Comparison of ENCODE assay signal across 14 cellular contexts in genomic region chr1:206890690-206891089, GRCh38. TPM values are rescaled to one million over a fixed set of nuclear protein-coding genes. Genes with fewer than 3 reads are reported as not detected.
DNase-seq lines count a peak whose midpoint lies in the region; TF ChIP-seq lines count a peak whose summit lies in the region.
"Had no signal": no experiment of that assay in that cellular context is flagged by ENCODE, and none has a peak within 500 bp of the region (broad histone marks: within the 10 kb centered on the region; RNA-seq: fewer than 3 reads in every experiment).

No MANE protein-coding gene starts in this region.

- no peak overlapping the region for H2BK12ac ChIP-seq in H9 (ENCODE audit: insufficient read length, low read depth, low read length)

- H3K4ac ChIP-seq in H9 (ENCODE audit: low read depth, low read length), result no peak overlapping the region

- TF ChIP-seq CTCF in MCF 10A (IDR thresholded peaks at IDR 0.05; ENCODE audit: unreplicated experiment) (no peak), breast epithelium (IDR thresholded peaks at IDR 0.05) (no peak), transverse colon (IDR thresholded peaks at IDR 0.05) (no peak), H9 (conservative IDR thresholded peaks at IDR 0.05) (no peak), endodermal cell (conservative IDR thresholded peaks at IDR 0.05) (no peak)

- intact Hi-C loops in MCF 10A (cut with micrococcal nuclease), result loop anchor here (1.0 to 10.0 kb wide), 3 partner anchors 19 to 434 kb away; partner anchors contain the start of genes CD55 and IL20
- intact Hi-C loops in breast epithelium (cut with DNase I; ENCODE audit: low total_unique reads), result no loop called here
- intact Hi-C loops in transverse colon (cut with DNase I; ENCODE audit: low total_unique reads), result no loop called here

- DNase-seq in MCF 10A (ENCODE audit: unreplicated experiment) (peak; percentile 96), breast epithelium (ENCODE audit: low spot score in 2 of 2) (no peak), SW480 (ENCODE audit: low spot score) (peak; percentile 93), fibroblast of peridontal ligament (ENCODE audit: extremely low read depth) (peak; percentile 61), transverse colon (peak; percentile 33), H9 (no peak), HuH-7.5 (ENCODE audit: low spot score) (no peak), endodermal cell (no peak)
- DNase-seq: activated CD4-positive, alpha-beta T cell treated with anti-CD3 and anti-CD28 coated beads for 4 hours; Calu3; effector CD8-positive, alpha-beta T cell; NCI-H345; stimulated activated CD4-positive, alpha-beta T cell treated with anti-CD3 and anti-CD28 coated beads, Interleukin-4, amount 100 ng/mL, for 4 hours had no signal

- H3K14ac ChIP-seq in H9 (ENCODE audit: insufficient read depth, low read length), result no peak overlapping the region

- no TSS peak for BruUV-seq in MCF 10A (replicated peaks; lab: Mats Ljungman, UMichigan)

- POLR2A ChIA-PET in MCF 10A (lab: Yijun Ruan, JAX), result interaction anchor here (0.5 to 12.1 kb wide), 18 partner anchors 8 to 168 kb away, joined by 3 to 271 read pairs (median 5); partner anchors contain the start of genes IL20 and PFKFB2

- CTCF ChIA-PET in MCF 10A (lab: Yijun Ruan, JAX), result interaction anchor here (0.6 to 4.8 kb wide), 6 partner anchors 17 to 178 kb away, joined by 3 to 53 read pairs (median 8); partner anchors contain the start of gene IL20

- H3K27ac Mint-ChIP-seq in MCF 10A (ENCODE audit: low read depth, unreplicated experiment) (peak overlapping the region; percentile 95), H9 (no peak overlapping the region), endodermal cell (no peak overlapping the region)

- H4K20me1 ChIP-seq in H9 (ENCODE audit: control insufficient read depth, insufficient read depth, insufficient read length), result no peaks in the 10 kb centered on the region

- WGBS in transverse colon (ENCODE audit: low coverage in 1 of 2), 2 donors, result 38 to 43% methylated on average over 11 to 12 of the region's 12 CpGs
- WGBS in H9 (ENCODE audit: extremely low coverage, insufficient read length, low lambda C conversion rate), result no CpG with 5 or more reads among the region's 12 CpGs
- WGBS in endodermal cell (ENCODE audit: insufficient coverage in 1 of 2, insufficient read length in 1 of 2), 2 experiments, result 91 to 95% methylated on average over 7 to 12 of the region's 12 CpGs

- no peak for TF ChIP-seq EP300 in transverse colon (IDR thresholded peaks at IDR 0.05; ENCODE audit: low read depth)

- H3K4me2 ChIP-seq in H9 (ENCODE audit: insufficient read depth, insufficient read length, low read length), result no peak overlapping the region

- H3K56ac ChIP-seq in H9 (ENCODE audit: insufficient read length, low read depth, low read length), result no peak overlapping the region

- no peak overlapping the region for H2AK5ac ChIP-seq in H9 (ENCODE audit: insufficient read length, low read length)

- no peak overlapping the region for H3T11ph ChIP-seq in H9 (ENCODE audit: low read length)

- H4K5ac ChIP-seq in H9 (ENCODE audit: insufficient read length, low read depth, low read length), result no peak overlapping the region

- peak overlapping the region in 1 of 2 donors; percentile 19 for H3K27ac ChIP-seq in breast epithelium
- H3K27ac ChIP-seq in transverse colon, result no peak overlapping the region
- H3K27ac ChIP-seq in H9 (ENCODE audit: insufficient read length, low read depth, low read length), result no peak overlapping the region
- H3K27ac ChIP-seq in endodermal cell (ENCODE audit: low read depth, low read length), result no peak overlapping the region

- no peak overlapping the region for H3K4me3 ChIP-seq in breast epithelium
- no peak overlapping the region for H3K4me3 ChIP-seq in transverse colon
- no peak overlapping the region for H3K4me3 ChIP-seq in endodermal cell (ENCODE audit: low read length)

- no peak overlapping the region for H2BK20ac ChIP-seq in H9 (ENCODE audit: low read depth, low read length, poor library complexity, severe bottlenecking)

- no peaks in the 10 kb centered on the region for H3K23me2 ChIP-seq in H9 (ENCODE audit: insufficient read length, low read depth, low read length, poor library complexity, severe bottlenecking)

- peaks cover 6% of the 10 kb centered on the region for H3K36me3 Mint-ChIP-seq in MCF 10A (ENCODE audit: insufficient read depth, unreplicated experiment)
- H3K36me3 Mint-ChIP-seq in H9 (ENCODE audit: insufficient read depth in 1 of 3, low read depth in 3 of 3), result no peaks in the 10 kb centered on the region
- H3K36me3 Mint-ChIP-seq in endodermal cell (ENCODE audit: low read depth), result no peaks in the 10 kb centered on the region

- in situ Hi-C loops in transverse colon (cut with MboI; ENCODE audit: low pct_ligation_motif_present in 1 of 4, low pct_unique_long_range_greater_than_20kb in 1 of 4, low sequenced_read_pairs in 3 of 4), result no loop called here

- no peaks in the 10 kb centered on the region for H3K9me3 Mint-ChIP-seq in MCF 10A (ENCODE audit: unreplicated experiment)
- H3K9me3 Mint-ChIP-seq in H9, result no peaks in the 10 kb centered on the region
- H3K9me3 Mint-ChIP-seq in endodermal cell, result no peaks in the 10 kb centered on the region

- H4K8ac ChIP-seq in H9 (replicated peaks; ENCODE audit: insufficient read length, low read depth, low read length), result no peak overlapping the region

- no peak for TF ChIP-seq POLR2A in breast epithelium (IDR thresholded peaks at IDR 0.05)
- no peak for TF ChIP-seq POLR2A in transverse colon (IDR thresholded peaks at IDR 0.05)

- H3K18ac ChIP-seq in H9 (ENCODE audit: insufficient read length, low read depth, low read length), result no peak overlapping the region

- H3K36me3 ChIP-seq in breast epithelium, result no peaks in the 10 kb centered on the region
- no peaks in the 10 kb centered on the region for H3K36me3 ChIP-seq in transverse colon
- no peaks in the 10 kb centered on the region for H3K36me3 ChIP-seq in endodermal cell (ENCODE audit: control insufficient read depth, insufficient read depth, low read length)

- H3K4me3 Mint-ChIP-seq in MCF 10A (ENCODE audit: unreplicated experiment), result peak overlapping the region; percentile 45
- no peak overlapping the region for H3K4me3 Mint-ChIP-seq in H9
- no peak overlapping the region for H3K4me3 Mint-ChIP-seq in endodermal cell

- H2BK5ac ChIP-seq in H9 (ENCODE audit: insufficient read length, low read length), result no peak overlapping the region

- no peak overlapping the region for H2AFZ ChIP-seq in H9 (ENCODE audit: low read length)

- H3K79me2 ChIP-seq in H9 (ENCODE audit: insufficient read depth, low read length), result no peaks in the 10 kb centered on the region

- H3K27me3 ChIP-seq in breast epithelium (no peaks in the 10 kb centered on the region), transverse colon (peaks cover 3% of the 10 kb centered on the region), H9 (ENCODE audit: insufficient read depth, low read length) (no peaks in the 10 kb centered on the region), endodermal cell (ENCODE audit: control insufficient read depth, insufficient read depth, low read length, poor library complexity, severe bottlenecking) (no peaks in the 10 kb centered on the region)

- peaks cover 91% of the 10 kb centered on the region for H3K4me1 Mint-ChIP-seq in MCF 10A (ENCODE audit: insufficient read depth, unreplicated experiment)
- peaks cover 22 to 26% of the 10 kb centered on the region in 2 experiments for H3K4me1 Mint-ChIP-seq in H9
- peaks cover 15% of the 10 kb centered on the region for H3K4me1 Mint-ChIP-seq in endodermal cell

- H3K27me3 Mint-ChIP-seq in MCF 10A (ENCODE audit: insufficient read depth, unreplicated experiment), result no peaks in the 10 kb centered on the region
- peaks cover 3% of the 10 kb centered on the region for H3K27me3 Mint-ChIP-seq in H9 (ENCODE audit: low read depth)
- peaks cover 2% of the 10 kb centered on the region for H3K27me3 Mint-ChIP-seq in endodermal cell (ENCODE audit: insufficient read depth)

- H2BK120ac ChIP-seq in H9 (ENCODE audit: low read depth, low read length, poor library complexity, severe bottlenecking), result no peak overlapping the region

- no peaks in the 10 kb centered on the region for H3K79me1 ChIP-seq in H9 (ENCODE audit: insufficient read depth, low read depth, low read length, poor library complexity, severe bottlenecking)

- no peak overlapping the region for H3K23ac ChIP-seq in H9 (ENCODE audit: insufficient read length, low read depth, low read length)

- no peaks in the 10 kb centered on the region for H3K4me1 ChIP-seq in breast epithelium
- H3K4me1 ChIP-seq in transverse colon, result peaks cover 0 to 2% (median 0%) of the 10 kb centered on the region in 4 donors
- peaks cover 6% of the 10 kb centered on the region for H3K4me1 ChIP-seq in H9 (ENCODE audit: insufficient read depth, low read length)
- H3K4me1 ChIP-seq in endodermal cell (ENCODE audit: control insufficient read depth, insufficient read depth, low read length), result no peaks in the 10 kb centered on the region

- no peak overlapping the region for H4K91ac ChIP-seq in H9 (ENCODE audit: insufficient read length, low read depth, low read length)

- H3K9ac ChIP-seq in H9 (ENCODE audit: extremely low read depth, insufficient read length, low read length), result no peak overlapping the region
- H3K9ac ChIP-seq in endodermal cell (ENCODE audit: extremely low read depth, low read length, poor library complexity, severe bottlenecking), result no peak overlapping the region

- no peak overlapping the region for H2BK15ac ChIP-seq in H9 (ENCODE audit: low read depth, low read length)

- H3K9me3 ChIP-seq in breast epithelium, result no peaks in the 10 kb centered on the region
- H3K9me3 ChIP-seq in transverse colon, result no peaks in the 10 kb centered on the region
- no peaks in the 10 kb centered on the region for H3K9me3 ChIP-seq in H9 (ENCODE audit: control insufficient read depth, low read depth, low read length)
- no peaks in the 10 kb centered on the region for H3K9me3 ChIP-seq in endodermal cell (ENCODE audit: control insufficient read depth, low read length)

RNA-seq across cellular contexts. Expression of gene IL24, which starts 6.6 kb away (rescaled TPM):
- total RNA-seq in MCF 10A (2022), result 0.58 and 1.1 TPM in 2 replicates
- under 1 TPM in 1 of 3 donors, not detected in 2; 0.59 TPM for total RNA-seq in breast epithelium
- not detected for total RNA-seq in transverse colon
- not detected in 2 replicates for total RNA-seq in H9 (2021)
- not detected for total RNA-seq in endodermal cell
- not detected for polyA plus RNA-seq in endodermal cell (2013, experiment 1 of 2)
- polyA plus RNA-seq in endodermal cell (2013, experiment 2 of 2), result not detected
- total RNA-seq: Calu3 had no signal

RNA-seq across cellular contexts. Expression of gene IL20, which starts 25.3 kb away (rescaled TPM):
- total RNA-seq in MCF 10A (2022), result not detected in 2 replicates
- 1 to 10 TPM in 1 of 3 donors, not detected in 2; 1.5 TPM for total RNA-seq in breast epithelium
- total RNA-seq in transverse colon, result not detected
- not detected in 2 replicates for total RNA-seq in H9 (2021)
- total RNA-seq in endodermal cell, result not detected
- polyA plus RNA-seq in endodermal cell (2013, experiment 1 of 2), result not detected
- not detected for polyA plus RNA-seq in endodermal cell (2013, experiment 2 of 2)
- total RNA-seq: Calu3, mononuclear cell had no signal

RNA-seq across cellular contexts. Expression of gene FCMR, which starts 31.1 kb away (rescaled TPM):
- total RNA-seq in MCF 10A (2022), result 10.1 and 18.0 TPM in 2 replicates
- total RNA-seq in breast epithelium, result 10 to 100 TPM in 1 of 3 donors, 1 to 10 TPM in 2; 1.1 to 11.0 (median 3.3) TPM
- total RNA-seq in transverse colon, result 10 to 100 TPM in 2 of 4 donors, 1 to 10 TPM in 1, under 1 TPM in 1; 1.00 to 51.6 (median 15.9) TPM
- not detected in 2 replicates for total RNA-seq in H9 (2021)
- total RNA-seq in endodermal cell, result not detected
- polyA plus RNA-seq in endodermal cell (2013, experiment 1 of 2), result not detected
- polyA plus RNA-seq in endodermal cell (2013, experiment 2 of 2), result not detected

RNA-seq across cellular contexts. Expression of gene PIGR, which starts 55.6 kb away (rescaled TPM):
- not detected in 2 replicates for total RNA-seq in MCF 10A (2022)
- 100 to 1,000 TPM in 2 of 3 donors, under 1 TPM in 1; 0.16 to 205 (median 123) TPM for total RNA-seq in breast epithelium
- total RNA-seq in transverse colon, result over 10,000 TPM in 1 of 4 donors, 1,000 to 10,000 TPM in 3; 3,370 to 10,796 (median 6,659) TPM
- not detected in 2 replicates for total RNA-seq in H9 (2021)
- not detected for total RNA-seq in endodermal cell
- not detected for polyA plus RNA-seq in endodermal cell (2013, experiment 1 of 2)
- polyA plus RNA-seq in endodermal cell (2013, experiment 2 of 2), result not detected
- total RNA-seq: mononuclear cell had no signal

Comparison
In these comparisons a context has a peak if more than half of its experiments do, and no peak if none do; other contexts are left out.
1. DNase-seq: peak in MCF 10A (single experiment), SW480 (single experiment), fibroblast of peridontal ligament (single experiment) and transverse colon (single experiment); none in breast epithelium (0 of 2), H9 (single experiment), HuH-7.5 (single experiment) and endodermal cell (single experiment).